ENCODE assay signal across 7 cellular contexts in the genomic region with DNA sequence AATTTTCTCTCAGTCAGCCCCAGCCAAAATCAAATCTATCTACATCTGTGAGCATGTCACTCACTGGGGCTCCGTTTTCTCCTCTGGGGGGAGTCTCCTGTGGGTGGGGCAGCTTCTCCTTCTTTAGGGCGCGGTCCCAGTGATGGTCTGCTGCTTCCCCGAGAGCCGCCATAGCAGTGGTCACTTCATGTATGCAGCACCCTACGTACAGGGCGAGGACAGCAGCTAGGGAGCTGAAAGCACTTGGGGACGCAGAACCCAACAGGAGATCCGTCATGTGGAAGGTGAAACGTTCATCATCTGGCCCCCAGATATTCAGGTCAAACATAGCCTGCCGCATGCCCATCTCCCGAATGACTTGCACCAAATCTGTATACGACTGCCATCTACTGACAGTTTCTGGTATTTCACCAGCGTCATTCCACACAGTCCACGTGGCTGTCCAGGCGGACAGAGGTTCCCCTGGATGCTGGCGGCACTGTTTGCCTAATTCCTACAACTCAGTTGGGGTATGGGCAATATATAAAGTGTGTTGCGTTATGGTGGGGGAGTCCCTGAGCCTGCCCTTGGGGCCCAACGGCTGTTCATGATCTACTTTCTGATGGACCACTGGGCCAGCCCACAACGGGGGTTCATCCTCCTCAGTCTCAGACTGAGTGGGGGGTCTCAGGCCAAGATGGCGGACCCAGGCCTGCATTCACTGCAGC.
DNase-seq lines count a peak whose midpoint lies in the region; ATAC-seq and TF ChIP-seq lines count a peak whose summit lies in the region.

No MANE protein-coding gene starts in this region.

- DNase-seq in HT1080 (ENCODE audit: low read depth), result peak; percentile 61
- DNase-seq in brain microvascular endothelial cell, result no peak
- peak; percentile 42 for DNase-seq in medulla oblongata (ENCODE audit: extremely low spot score)
- no peak for DNase-seq in NCI-H446 treated with DMSO at 0.1 percent for 48 hours (lab: John Stamatoyannopoulos, UW)
- no peak for DNase-seq in NOMO-1 treated with dmso at 0.1 percent for 144 hours (lab: John Stamatoyannopoulos, UW; ENCODE audit: unreplicated experiment)

- H3K36me3 ChIP-seq in brain microvascular endothelial cell (replicated peaks), result no peaks in the 10 kb centered on the region

- no peak overlapping the region for H3K27ac ChIP-seq in brain microvascular endothelial cell

- peak; percentile 50 for TF ChIP-seq CTCF in brain microvascular endothelial cell (IDR thresholded peaks at IDR 0.05; ENCODE audit: low read depth, low read length, missing control alignments)

- H3K27me3 ChIP-seq in brain microvascular endothelial cell (replicated peaks), result no peaks in the 10 kb centered on the region

- in situ Hi-C loops in brain microvascular endothelial cell (cut with HindIII; ENCODE audit: low pct_ligation_motif_present, low sequenced_read_pairs), result no loop called here

- ATAC-seq in GM18517 (IDR thresholded peaks at IDR 0.05; ENCODE audit: unreplicated experiment) (peak; percentile 57), HG02571 (IDR thresholded peaks at IDR 0.05; ENCODE audit: unreplicated experiment) (no peak)

- H3K4me3 ChIP-seq in brain microvascular endothelial cell (ENCODE audit: low read depth, low read length), result no peak overlapping the region

Comparison
In these comparisons a context has a peak if more than half of its experiments do, and no peak if none do; other contexts are left out.
1. DNase-seq: peak in HT1080 (single experiment) and medulla oblongata (single experiment); none in brain microvascular endothelial cell (single experiment), NCI-H446 treated with DMSO at 0.1 percent for 48 hours (single experiment) and NOMO-1 treated with dmso at 0.1 percent for 144 hours (single experiment).